Comparison of ENCODE assay signal across 21 cellular contexts in genomic region chr5:135213466-135214239, GRCh38.
A peak's percentile ranks its signal among the peaks of the same experiment; 100 is the strongest.
DNase-seq lines count a peak whose midpoint lies in the region; ATAC-seq, FAIRE-seq and TF ChIP-seq lines count a peak whose summit lies in the region.
"Had no signal": no experiment of that assay in that cellular context is flagged by ENCODE, and none has a peak within 500 bp of the region (broad histone marks: within the 10 kb centered on the region; RNA-seq: fewer than 3 reads in every experiment).

No MANE protein-coding gene starts in this region.

- H3K27me3 ChIP-seq in WERI-Rb-1 (ENCODE audit: insufficient read depth, low read depth, severe bottlenecking) (no peaks in the 10 kb centered on the region), HepG2 (ENCODE audit: control insufficient read depth in 1 of 2, insufficient read depth in 2 of 2, low read length in 2 of 2) (no peaks in the 10 kb centered on the region), vagina (no peaks in the 10 kb centered on the region)
- H3K27me3 ChIP-seq: brain microvascular endothelial cell, heart left ventricle had no signal

- CTCF ChIA-PET in activated CD4-positive, alpha-beta memory T cell treated with anti-CD3 and anti-CD28 coated beads for 36 hours (lab: Charles Lee), result interaction anchor here (0.7 kb wide), 1 partner anchor 31 kb away, joined by 3 read pairs; no protein-coding TSS in a partner anchor
- CTCF ChIA-PET in activated CD4-positive, alpha-beta memory T cell treated with anti-CD3 and anti-CD28 coated beads, Interleukin-2, amount 10 ng/mL, durations not matched to agents 7 days and 5 days (lab: Charles Lee), result interaction anchor here (1.2 kb wide), 1 partner anchor 22 kb away, joined by 4 read pairs; no protein-coding TSS in a partner anchor
- CTCF ChIA-PET in HepG2 (lab: Yijun Ruan, JAX; ENCODE audit: low intra/inter-chr PET ratio, low total read pairs) (no interaction called here), HEK293T (lab: Yijun Ruan, JAX) (interaction anchor here (1.3 kb wide), 1 partner anchor 9 kb away, joined by 4 read pairs; no protein-coding TSS in a partner anchor)

- no peaks in the 10 kb centered on the region for H3K4me1 Mint-ChIP-seq in activated CD4-positive, alpha-beta memory T cell treated with anti-CD3 and anti-CD28 coated beads for 36 hours (ENCODE audit: low read depth)
- H3K4me1 Mint-ChIP-seq in activated CD4-positive, alpha-beta memory T cell treated with anti-CD3 and anti-CD28 coated beads, Interleukin-2, amount 10 ng/mL, durations not matched to agents 7 days and 5 days, result no peaks in the 10 kb centered on the region
- H3K4me1 Mint-ChIP-seq: immature natural killer cell had no signal

- H3K27ac ChIP-seq in WERI-Rb-1 (peak overlapping the region; percentile 80), HepG2 (ENCODE audit: extremely low read length, insufficient read depth, low read length) (no peak overlapping the region), vagina (no peak overlapping the region)
- H3K27ac ChIP-seq: brain microvascular endothelial cell, C4-2B, heart left ventricle had no signal

- no peaks in the 10 kb centered on the region for H3K36me3 Mint-ChIP-seq in activated CD4-positive, alpha-beta memory T cell treated with anti-CD3 and anti-CD28 coated beads for 36 hours
- no peaks in the 10 kb centered on the region for H3K36me3 Mint-ChIP-seq in activated CD4-positive, alpha-beta memory T cell treated with anti-CD3 and anti-CD28 coated beads, Interleukin-2, amount 10 ng/mL, durations not matched to agents 7 days and 5 days (ENCODE audit: low read depth)
- H3K36me3 Mint-ChIP-seq: immature natural killer cell had no signal

- in situ Hi-C loops in HepG2 (cut with HindIII; ENCODE audit: extremely low pct_ligation_motif_present, low pct_unique_long_range_greater_than_20kb), result no loop called here

- no peak overlapping the region for H3K27ac Mint-ChIP-seq in activated CD4-positive, alpha-beta memory T cell treated with anti-CD3 and anti-CD28 coated beads for 36 hours
- H3K27ac Mint-ChIP-seq in activated CD4-positive, alpha-beta memory T cell treated with anti-CD3 and anti-CD28 coated beads, Interleukin-2, amount 10 ng/mL, durations not matched to agents 7 days and 5 days, result no peak overlapping the region
- H3K27ac Mint-ChIP-seq: immature natural killer cell had no signal

- no peak overlapping the region for H3K4me2 ChIP-seq in HepG2 (ENCODE audit: low read depth, low read length)

- TF ChIP-seq POLR2A in HepG2 (IDR thresholded peaks at IDR 0.05; ENCODE audit: insufficient read depth in 1 of 2, low read depth in 2 of 2, low read length in 2 of 2) (no peak), vagina (IDR thresholded peaks at IDR 0.05) (no peak)

- no peak for TF ChIP-seq EP300 in HepG2 (IDR thresholded peaks at IDR 0.05; ENCODE audit: low read depth in 2 of 2, low read length in 2 of 2)
- no peak for TF ChIP-seq EP300 in HepG2 (CRISPR knock-in tag; IDR thresholded peaks at IDR 0.05; ENCODE audit: borderline replicate concordance)

- H3K36me3 ChIP-seq in WERI-Rb-1, result no peaks in the 10 kb centered on the region
- H3K36me3 ChIP-seq in HepG2 (replicated peaks in 1 of 2; ENCODE audit: control insufficient read depth in 1 of 2, insufficient read depth in 2 of 2, low read length in 2 of 2), result no peaks in the 10 kb centered on the region
- no peaks in the 10 kb centered on the region for H3K36me3 ChIP-seq in vagina
- H3K36me3 ChIP-seq: brain microvascular endothelial cell, heart left ventricle had no signal

- no peak overlapping the region for H3K9ac ChIP-seq in HepG2 (ENCODE audit: insufficient read depth, low read depth, low read length)

- peaks cover 6% of the 10 kb centered on the region for H3K27me3 Mint-ChIP-seq in activated CD4-positive, alpha-beta memory T cell treated with anti-CD3 and anti-CD28 coated beads for 36 hours
- H3K27me3 Mint-ChIP-seq in activated CD4-positive, alpha-beta memory T cell treated with anti-CD3 and anti-CD28 coated beads, Interleukin-2, amount 10 ng/mL, durations not matched to agents 7 days and 5 days, result peaks cover 19% of the 10 kb centered on the region

- WGBS in HepG2 (ENCODE audit: low lambda C conversion rate), result 72% methylated on average over 12 of the region's 15 CpGs

- intact Hi-C loops in activated CD4-positive, alpha-beta memory T cell treated with anti-CD3 and anti-CD28 coated beads for 36 hours (cut with micrococcal nuclease), result no loop called here
- intact Hi-C loops in HepG2 (cut with micrococcal nuclease; ENCODE audit: unreplicated experiment) (no loop called here), vagina (cut with DNase I) (no loop called here)

- no peak for FAIRE-seq in HepG2 (lab: Jason Lieb, UNC)
- FAIRE-seq: G401.6 had no signal

- H3K4me3 ChIP-seq in WERI-Rb-1 (ENCODE audit: low read depth, low read length) (no peak overlapping the region), HepG2 (replicated peaks in 1 of 3; ENCODE audit: insufficient read depth in 1 of 3, low read depth in 2 of 3, low read length in 3 of 3) (no peak overlapping the region), vagina (no peak overlapping the region)
- H3K4me3 ChIP-seq: heart left ventricle, mucosa of descending colon had no signal

- DNase-seq in activated CD4-positive, alpha-beta memory T cell treated with anti-CD3 and anti-CD28 coated beads for 36 hours, result peak; percentile 3
- DNase-seq in activated CD4-positive, alpha-beta memory T cell treated with anti-CD3 and anti-CD28 coated beads, Interleukin-2, amount 10 ng/mL, durations not matched to agents 7 days and 5 days, result no peak
- DNase-seq in WERI-Rb-1 (peak; percentile 15), HepG2 (ENCODE audit: low spot score) (no peak), vagina (ENCODE audit: extremely low spot score in 2 of 2) (peak; percentile 65 to 84), HEK293T (ENCODE audit: extremely low spot score) (no peak), hippocampal formation (lab: John Stamatoyannopoulos, UW) (no peak)
- DNase-seq: activated CD4-positive, alpha-beta T cell treated with anti-CD3 and anti-CD28 coated beads for 1 hour; brain microvascular endothelial cell; cortex of kidney; heart left ventricle; immature natural killer cell; KBM-7; left ventricle myocardium superior; mucosa of descending colon; NCI-H2029; stimulated activated CD4-positive, alpha-beta T cell treated with anti-CD3 and anti-CD28 coated beads, Interleukin-12 subunit alpha, Interleukin-12 subunit beta, amount 100 ng/mL, for 4 hours; T1000 had no signal

- POLR2A ChIA-PET in activated CD4-positive, alpha-beta memory T cell treated with anti-CD3 and anti-CD28 coated beads for 36 hours (lab: Charles Lee), result no interaction called here
- POLR2A ChIA-PET in activated CD4-positive, alpha-beta memory T cell treated with anti-CD3 and anti-CD28 coated beads, Interleukin-2, amount 10 ng/mL, durations not matched to agents 7 days and 5 days (lab: Charles Lee), result no interaction called here
- POLR2A ChIA-PET in HepG2 (lab: Yijun Ruan, JAX), result no interaction called here
- POLR2A ChIA-PET in HEK293T (lab: Yijun Ruan, JAX), result no interaction called here

- no peak for TF ChIP-seq RAD21 in HepG2 (CRISPR knock-in tag; IDR thresholded peaks at IDR 0.05)

- H3K9me3 Mint-ChIP-seq in activated CD4-positive, alpha-beta memory T cell treated with anti-CD3 and anti-CD28 coated beads for 36 hours, result no peaks in the 10 kb centered on the region
- no peaks in the 10 kb centered on the region for H3K9me3 Mint-ChIP-seq in activated CD4-positive, alpha-beta memory T cell treated with anti-CD3 and anti-CD28 coated beads, Interleukin-2, amount 10 ng/mL, durations not matched to agents 7 days and 5 days

- no peak overlapping the region for H3K4me3 Mint-ChIP-seq in activated CD4-positive, alpha-beta memory T cell treated with anti-CD3 and anti-CD28 coated beads for 36 hours
- no peak overlapping the region for H3K4me3 Mint-ChIP-seq in activated CD4-positive, alpha-beta memory T cell treated with anti-CD3 and anti-CD28 coated beads, Interleukin-2, amount 10 ng/mL, durations not matched to agents 7 days and 5 days
- H3K4me3 Mint-ChIP-seq: immature natural killer cell had no signal

- peaks cover 17% of the 10 kb centered on the region for H3K4me1 ChIP-seq in HepG2 (ENCODE audit: insufficient read depth, low read length)
- H3K4me1 ChIP-seq in vagina, result peaks cover 52% of the 10 kb centered on the region

- no peaks in the 10 kb centered on the region for H3K79me2 ChIP-seq in HepG2 (ENCODE audit: insufficient read depth, low read length)

- no TSS peak for BruUV-seq in HepG2 (replicated peaks; lab: Mats Ljungman, UMichigan)

- H3K9me3 ChIP-seq in WERI-Rb-1 (ENCODE audit: severe bottlenecking) (no peaks in the 10 kb centered on the region), HepG2 (ENCODE audit: low read length) (no peaks in the 10 kb centered on the region), vagina (no peaks in the 10 kb centered on the region)
- H3K9me3 ChIP-seq: heart left ventricle, mucosa of descending colon had no signal

- TF ChIP-seq CTCF in WERI-Rb-1 (IDR thresholded peaks at IDR 0.05; ENCODE audit: low read depth, low read length), result no peak
- no peak for TF ChIP-seq CTCF in HepG2 (CRISPR knock-in tag; IDR thresholded peaks at IDR 0.05)
- no peak for TF ChIP-seq CTCF in vagina (IDR thresholded peaks at IDR 0.05)

- H2AFZ ChIP-seq in HepG2 (ENCODE audit: low read length), result no peak overlapping the region

- no peak for ATAC-seq in HepG2
- no peak for ATAC-seq in HG03460 (IDR thresholded peaks at IDR 0.05; ENCODE audit: unreplicated experiment)
- ATAC-seq: heart left ventricle, left ventricle myocardium superior, mucosa of descending colon had no signal

- H4K20me1 ChIP-seq in HepG2 (ENCODE audit: insufficient read depth, low read length), result no peaks in the 10 kb centered on the region

TF ChIP-seq in HepG2, 621 proteins besides CTCF, POLR2A, EP300 and RAD21 (continues in another document):
- TF ChIP-seq ZNF317 (CRISPR knock-in tag; IDR thresholded peaks at IDR 0.05) (0 out of 2 replicates have a peak, but pooled peaks have one; percentile 46), ZNF790 (CRISPR knock-in tag; IDR thresholded peaks at IDR 0.05; ENCODE audit: borderline replicate concordance) (no peak)

TF ChIP-seq in HEK293T, 16 proteins besides CTCF, POLR2A, EP300 and RAD21 (continues in another document):
- TF ChIP-seq BHLHE40 (IDR thresholded peaks at IDR 0.05; ENCODE audit: borderline replicate concordance) (no peak), ZNF384 (IDR thresholded peaks at IDR 0.05) (no peak), SP1 (IDR thresholded peaks at IDR 0.05) (no peak), HDGF (IDR thresholded peaks at IDR 0.05; ENCODE audit: borderline replicate concordance) (no peak), LEF1 (IDR thresholded peaks at IDR 0.05; ENCODE audit: borderline replicate concordance) (no peak), PKNOX1 (IDR thresholded peaks at IDR 0.05) (no peak), FOXK2 (IDR thresholded peaks at IDR 0.05) (no peak), TARDBP (IDR thresholded peaks at IDR 0.05) (no peak)

Comparison
In these comparisons a context has a peak if more than half of its experiments do, and no peak if none do; other contexts are left out.
1. DNase-seq: peak in activated CD4-positive, alpha-beta memory T cell treated with anti-CD3 and anti-CD28 coated beads for 36 hours (single experiment), WERI-Rb-1 (single experiment) and vagina (2 of 2); none in activated CD4-positive, alpha-beta memory T cell treated with anti-CD3 and anti-CD28 coated beads, Interleukin-2, amount 10 ng/mL, durations not matched to agents 7 days and 5 days (single experiment), HepG2 (single experiment), HEK293T (single experiment) and hippocampal formation (0 of 2).